24 cellular contexts compared by ENCODE assay signal in genomic region chr6:25340854-25341552, GRCh38.
A peak's percentile ranks its signal among the peaks of the same experiment; 100 is the strongest.
DNase-seq lines count a peak whose midpoint lies in the region; ATAC-seq, FAIRE-seq and TF ChIP-seq lines count a peak whose summit lies in the region.
"Had no signal": no experiment of that assay in that cellular context is flagged by ENCODE, and none has a peak within 500 bp of the region (broad histone marks: within the 10 kb centered on the region; RNA-seq: fewer than 3 reads in every experiment).

No MANE protein-coding gene starts in this region.

- RAD21 ChIA-PET in GM12878 (lab: Charles Lee; ENCODE audit: unreplicated experiment), result interaction anchor here (0.7 to 2.8 kb wide), 8 partner anchors 10 to 149 kb away, joined by 3 to 15 read pairs (median 5); partner anchors contain the start of gene CARMIL1

- no peak overlapping the region for H3K4me3 Mint-ChIP-seq in activated naive CD4-positive, alpha-beta T cell treated with anti-CD3 and anti-CD28 coated beads, Interleukin-2, amount 50 U/mL, for 24 hours
- no peak overlapping the region for H3K4me3 Mint-ChIP-seq in activated naive CD4-positive, alpha-beta T cell treated with anti-CD3 and anti-CD28 coated beads, Interleukin-2, amount 10 ng/mL, durations not matched to agents 7 days and 5 days
- H3K4me3 Mint-ChIP-seq: activated T-cell treated with anti-CD3 and anti-CD28 coated beads, Interleukin-2, amount 50 U/mL, for 24 hours; CD14-positive monocyte; central memory CD8-positive, alpha-beta T cell; natural killer cell treated with Interleukin-12 subunit alpha and Interleukin-12 subunit beta and Interleukin-15 and Interleukin-18, amount 100 ng/mL, for 72 hours; T-cell had no signal

- SMC1A ChIA-PET in GM12878 (lab: Charles Lee; ENCODE audit: uncharacterized antibody, unreplicated experiment), result interaction anchor here (0.9 to 3.1 kb wide), 9 partner anchors 12 to 149 kb away, joined by 3 to 17 read pairs (median 6); partner anchors contain the start of gene CARMIL1

- TSS peak; percentile 30 for BruUV-seq in GM12878 (replicated peaks; lab: Mats Ljungman, UMichigan)

- intact Hi-C loops in GM12878 (cut with micrococcal nuclease; ENCODE audit: unreplicated experiment) (no loop called here), transverse colon (cut with DNase I; ENCODE audit: low total_unique reads) (no loop called here)

- H3K36me3 ChIP-seq in GM12878 (ENCODE audit: control insufficient read depth in 2 of 2, insufficient read depth in 2 of 2, low read length in 1 of 2) (no peaks in the 10 kb centered on the region), transverse colon (no peaks in the 10 kb centered on the region)
- H3K36me3 ChIP-seq: SJSA1 had no signal

- CTCF ChIA-PET in activated naive CD4-positive, alpha-beta T cell treated with anti-CD3 and anti-CD28 coated beads, Interleukin-2, amount 10 ng/mL, durations not matched to agents 7 days and 5 days (lab: Charles Lee), result interaction anchor here (0.6 to 3.0 kb wide), 5 partner anchors 17 to 201 kb away, joined by 3 to 19 read pairs (median 3); no protein-coding TSS in a partner anchor
- CTCF ChIA-PET in GM12878 (lab: Yijun Ruan, JAX), result interaction anchor here (0.5 to 3.2 kb wide), 7 partner anchors 29 to 150 kb away, joined by 3 to 12 read pairs (median 3); no protein-coding TSS in a partner anchor

- no peak overlapping the region for H3K4me2 ChIP-seq in GM12878 (ENCODE audit: control insufficient read depth, insufficient read depth)

- H4K20me1 ChIP-seq in GM12878 (ENCODE audit: control insufficient read depth, insufficient read depth), result no peaks in the 10 kb centered on the region

- no peak overlapping the region for H3K27ac ChIP-seq in GM12878 (ENCODE audit: control insufficient read depth, insufficient read depth)
- H3K27ac ChIP-seq in transverse colon, result peak overlapping the region; percentile 53 to 71 (median 59)
- H3K27ac ChIP-seq: SJSA1 had no signal

- H3K4me1 ChIP-seq in GM12878 (ENCODE audit: control insufficient read depth, insufficient read depth, low read length) (peaks cover 9% of the 10 kb centered on the region), transverse colon (peaks cover 4 to 60% (median 25%) of the 10 kb centered on the region in 4 donors)

- H3K9me3 Mint-ChIP-seq in activated naive CD4-positive, alpha-beta T cell treated with anti-CD3 and anti-CD28 coated beads, Interleukin-2, amount 50 U/mL, for 24 hours, result no peaks in the 10 kb centered on the region
- H3K9me3 Mint-ChIP-seq in activated naive CD4-positive, alpha-beta T cell treated with anti-CD3 and anti-CD28 coated beads, Interleukin-2, amount 10 ng/mL, durations not matched to agents 7 days and 5 days, result no peaks in the 10 kb centered on the region
- H3K9me3 Mint-ChIP-seq: activated T-cell treated with anti-CD3 and anti-CD28 coated beads, Interleukin-2, amount 50 U/mL, for 24 hours; CD14-positive monocyte; central memory CD8-positive, alpha-beta T cell; natural killer cell treated with Interleukin-12 subunit alpha and Interleukin-12 subunit beta and Interleukin-15 and Interleukin-18, amount 100 ng/mL, for 72 hours; T-cell had no signal

- no peaks in the 10 kb centered on the region for H3K36me3 Mint-ChIP-seq in activated naive CD4-positive, alpha-beta T cell treated with anti-CD3 and anti-CD28 coated beads, Interleukin-2, amount 50 U/mL, for 24 hours
- H3K36me3 Mint-ChIP-seq in activated naive CD4-positive, alpha-beta T cell treated with anti-CD3 and anti-CD28 coated beads, Interleukin-2, amount 10 ng/mL, durations not matched to agents 7 days and 5 days, result no peaks in the 10 kb centered on the region
- H3K36me3 Mint-ChIP-seq: natural killer cell treated with Interleukin-12 subunit alpha and Interleukin-12 subunit beta and Interleukin-15 and Interleukin-18, amount 100 ng/mL, for 72 hours; T-cell had no signal

- no peak for DNase-seq in activated naive CD4-positive, alpha-beta T cell treated with anti-CD3 and anti-CD28 coated beads, Interleukin-2, amount 10 ng/mL, durations not matched to agents 7 days and 5 days
- DNase-seq in GM12878 (ENCODE audit: low read depth, low spot score) (no peak), transverse colon (no peak), superior temporal gyrus (ENCODE audit: extremely low spot score) (no peak), NCI-H1092 treated with DMSO at 0.1 percent for 48 hours (lab: John Stamatoyannopoulos, UW) (no peak)
- DNase-seq: 8988T; activated CD4-positive, alpha-beta T cell treated with anti-CD3 and anti-CD28 coated beads for 4 hours; activated gamma-delta T cell treated with Interleukin-2 at 50 U/mL for 16 hours; activated T-cell treated with anti-CD3 and anti-CD28 coated beads, Interleukin-2, amount 50 U/mL, for 24 hours; left ventricle myocardium superior; NCI-H2029; NCI-H526 treated with DMSO at 0.1 percent for 48 hours; stimulated activated naive CD8-positive, alpha-beta T cell treated with anti-CD3 and anti-CD28 coated beads, Interleukin-15, Interleukin-2, amounts not matched to agents 100 U/mL and 50 U/mL, for 24 hours; T-cell had no signal

- H2AFZ ChIP-seq in GM12878 (ENCODE audit: control insufficient read depth, low read depth, low read length), result no peak overlapping the region

- H3K79me2 ChIP-seq in GM12878 (ENCODE audit: control insufficient read depth, insufficient read depth, low read length), result no peaks in the 10 kb centered on the region; the same call in 1 of the 2 replicates

- TF ChIP-seq POLR2A in GM12878 (IDR thresholded peaks at IDR 0.05; ENCODE audit: low read depth, low read length) (no peak), transverse colon (IDR thresholded peaks at IDR 0.05) (no peak)

- no peak for TF ChIP-seq RAD21 in GM12878 (IDR thresholded peaks at IDR 0.05; ENCODE audit: insufficient read depth, low read depth, low read length)

- H3K27ac Mint-ChIP-seq in activated naive CD4-positive, alpha-beta T cell treated with anti-CD3 and anti-CD28 coated beads, Interleukin-2, amount 50 U/mL, for 24 hours, result peak overlapping the region; percentile 60
- no peak overlapping the region for H3K27ac Mint-ChIP-seq in activated naive CD4-positive, alpha-beta T cell treated with anti-CD3 and anti-CD28 coated beads, Interleukin-2, amount 10 ng/mL, durations not matched to agents 7 days and 5 days
- H3K27ac Mint-ChIP-seq: activated T-cell treated with anti-CD3 and anti-CD28 coated beads, Interleukin-2, amount 50 U/mL, for 24 hours; CD14-positive monocyte; natural killer cell treated with Interleukin-12 subunit alpha and Interleukin-12 subunit beta and Interleukin-15 and Interleukin-18, amount 100 ng/mL, for 72 hours; T-cell had no signal

- no peak overlapping the region for H3K9ac ChIP-seq in GM12878 (ENCODE audit: control insufficient read depth, insufficient read depth, low read length)

- in situ Hi-C loops in GM12878 (cut with MboI) (no loop called here), transverse colon (cut with MboI; ENCODE audit: low pct_ligation_motif_present in 1 of 4, low pct_unique_long_range_greater_than_20kb in 1 of 4, low sequenced_read_pairs in 3 of 4) (no loop called here)

- H3K27me3 ChIP-seq in GM12878 (replicated peaks in 1 of 2; ENCODE audit: control insufficient read depth in 2 of 2, insufficient read depth in 2 of 2, low read length in 1 of 2), result 0 out of 4 replicates have a peak, but pooled peaks cover 0 to 2% of the 10 kb centered on the region in 2 experiments
- H3K27me3 ChIP-seq in transverse colon, result no peaks in the 10 kb centered on the region
- H3K27me3 ChIP-seq: SJSA1 had no signal

- no peaks in the 10 kb centered on the region for H3K9me3 ChIP-seq in GM12878 (replicated peaks; ENCODE audit: control insufficient read depth, insufficient read depth, low read length)
- no peaks in the 10 kb centered on the region for H3K9me3 ChIP-seq in transverse colon
- H3K9me3 ChIP-seq: SJSA1 had no signal

- POLR2A ChIA-PET in GM12878 (lab: Charles Lee), result interaction anchor here (0.6 to 1.0 kb wide), 3 partner anchors 51 to 55 kb away, joined by 3 to 10 read pairs (median 5); no protein-coding TSS in a partner anchor

- no peak for TF ChIP-seq CTCF in GM12878 (IDR thresholded peaks at IDR 0.05 in 2 of 3, conservative IDR thresholded peaks at IDR 0.05 in 1 of 3; ENCODE audit: control insufficient read depth in 2 of 3, extremely low read depth in 1 of 3, insufficient read depth in 1 of 3, low read depth in 3 of 3, low read length in 3 of 3)
- TF ChIP-seq CTCF in transverse colon (IDR thresholded peaks at IDR 0.05), result no peak

- TF ChIP-seq EP300 in GM12878 (IDR thresholded peaks at IDR 0.05; ENCODE audit: borderline replicate concordance in 1 of 2, control insufficient read depth in 1 of 2, low read depth in 2 of 2, low read length in 2 of 2), result no peak
- no peak for TF ChIP-seq EP300 in transverse colon (IDR thresholded peaks at IDR 0.05; ENCODE audit: low read depth)

- ATAC-seq in HG02981 (IDR thresholded peaks at IDR 0.05; ENCODE audit: unreplicated experiment) (peak; percentile 63), GM12878 (peak; percentile 64), GM18520 (IDR thresholded peaks at IDR 0.05; ENCODE audit: unreplicated experiment) (no peak)
- ATAC-seq: left ventricle myocardium superior; natural killer cell treated with Interleukin-12 subunit alpha and Interleukin-12 subunit beta and Interleukin-15 and Interleukin-18, amount 100 ng/mL, for 72 hours; Panc1; stimulated activated naive CD8-positive, alpha-beta T cell treated with anti-CD3 and anti-CD28 coated beads, Interleukin-15, Interleukin-2, amounts not matched to agents 100 U/mL and 50 U/mL, for 24 hours; T-cell had no signal

- no peak overlapping the region for H3K4me3 ChIP-seq in GM12878
- H3K4me3 ChIP-seq in transverse colon, result no peak overlapping the region
- H3K4me3 ChIP-seq: SJSA1 had no signal

- no peaks in the 10 kb centered on the region for H3K27me3 Mint-ChIP-seq in activated naive CD4-positive, alpha-beta T cell treated with anti-CD3 and anti-CD28 coated beads, Interleukin-2, amount 50 U/mL, for 24 hours
- H3K27me3 Mint-ChIP-seq in activated naive CD4-positive, alpha-beta T cell treated with anti-CD3 and anti-CD28 coated beads, Interleukin-2, amount 10 ng/mL, durations not matched to agents 7 days and 5 days, result no peaks in the 10 kb centered on the region
- H3K27me3 Mint-ChIP-seq: activated T-cell treated with anti-CD3 and anti-CD28 coated beads, Interleukin-2, amount 50 U/mL, for 24 hours; central memory CD8-positive, alpha-beta T cell; T-cell had no signal

- no peak for FAIRE-seq in GM12878 (lab: Jason Lieb, UNC)
- FAIRE-seq: GM19239, islet of Langerhans had no signal

- H3K4me1 Mint-ChIP-seq in activated naive CD4-positive, alpha-beta T cell treated with anti-CD3 and anti-CD28 coated beads, Interleukin-2, amount 50 U/mL, for 24 hours, result peaks cover 30% of the 10 kb centered on the region
- H3K4me1 Mint-ChIP-seq in activated naive CD4-positive, alpha-beta T cell treated with anti-CD3 and anti-CD28 coated beads, Interleukin-2, amount 10 ng/mL, durations not matched to agents 7 days and 5 days, result peaks cover 2% of the 10 kb centered on the region
- H3K4me1 Mint-ChIP-seq: central memory CD8-positive, alpha-beta T cell had no signal

- WGBS in GM12878 (ENCODE audit: insufficient coverage, insufficient replicate concordance, low lambda C conversion rate, missing lambda C conversion rate), result 19% methylated on average over 6 of the region's 6 CpGs
- WGBS in transverse colon (ENCODE audit: low coverage in 1 of 2), 2 donors, result 38 to 45% methylated on average over 6 of the region's 6 CpGs

TF ChIP-seq in GM12878, 131 proteins besides CTCF, POLR2A, EP300 and RAD21 (continues in another document):
- TF ChIP-seq POU2F2 (IDR thresholded peaks at IDR 0.05; ENCODE audit: borderline replicate concordance, low read depth, low read length), result peak; percentile 67; the same call in 1 of the 3 replicates
